8 cellular contexts compared by ENCODE assay signal in genomic region chr17:67491009-67491677, GRCh38.
DNase-seq lines count a peak whose midpoint lies in the region; ATAC-seq and TF ChIP-seq lines count a peak whose summit lies in the region.

No MANE protein-coding gene starts in this region.

- H3K36me3 Mint-ChIP-seq in HFFc6 (ENCODE audit: low read depth): no peaks in the 10 kb centered on the region
- H3K36me3 Mint-ChIP-seq in naive thymus-derived CD4-positive, alpha-beta T cell: peaks cover 0 to 29% (median 7%) of the 10 kb centered on the region in 5 donors
- peaks cover 18% of the 10 kb centered on the region for H3K36me3 Mint-ChIP-seq in activated T-cell treated with anti-CD3 and anti-CD28 coated beads, Interleukin-2, amount 50 U/mL, for 4 hours (ENCODE audit: insufficient read depth)

- H3K79me2 ChIP-seq in fibroblast of lung (ENCODE audit: control insufficient read depth, insufficient read depth, low read length): no peaks in the 10 kb centered on the region

- H3K9me3 Mint-ChIP-seq in HFFc6: no peaks in the 10 kb centered on the region
- peaks cover 0 to 4% (median 0%) of the 10 kb centered on the region in 11 donors for H3K9me3 Mint-ChIP-seq in naive thymus-derived CD4-positive, alpha-beta T cell
- peaks cover 3% of the 10 kb centered on the region for H3K9me3 Mint-ChIP-seq in activated T-cell treated with anti-CD3 and anti-CD28 coated beads, Interleukin-2, amount 50 U/mL, for 4 hours

- peaks cover 13% of the 10 kb centered on the region for H3K4me1 ChIP-seq in SJSA1 (replicated peaks)
- H3K4me1 ChIP-seq in fibroblast of lung (ENCODE audit: control insufficient read depth, extremely low read depth, insufficient read depth, low read length): peaks cover 17% of the 10 kb centered on the region
- H3K4me1 ChIP-seq in naive thymus-derived CD4-positive, alpha-beta T cell (ENCODE audit: control insufficient read depth in 2 of 2, insufficient read depth in 2 of 2, low read length in 2 of 2): peaks cover 15 to 57% of the 10 kb centered on the region in 2 donors
- H3K4me1 ChIP-seq in effector memory CD4-positive, alpha-beta T cell (ENCODE audit: control insufficient read depth, insufficient read depth, low read length, poor library complexity, severe bottlenecking): no peaks in the 10 kb centered on the region

- H3K27me3 ChIP-seq in SJSA1 (replicated peaks) (0 out of 2 replicates have a peak, but pooled peaks cover 8% of the 10 kb centered on the region), fibroblast of lung (ENCODE audit: control insufficient read depth, insufficient read depth, low read length) (no peaks in the 10 kb centered on the region)
- no peaks in the 10 kb centered on the region for H3K27me3 ChIP-seq in naive thymus-derived CD4-positive, alpha-beta T cell (ENCODE audit: control insufficient read depth in 2 of 2, insufficient read depth in 2 of 2, low read length in 2 of 2)
- no peaks in the 10 kb centered on the region for H3K27me3 ChIP-seq in effector memory CD4-positive, alpha-beta T cell (replicated peaks; ENCODE audit: control insufficient read depth, insufficient read depth, low read length, poor library complexity, severe bottlenecking)

- H3K4me3 Mint-ChIP-seq in HFFc6: peak overlapping the region; percentile 89
- peak overlapping the region in 6 of 10 donors; percentile 4 to 36 (median 16) for H3K4me3 Mint-ChIP-seq in naive thymus-derived CD4-positive, alpha-beta T cell
- no peak overlapping the region for H3K4me3 Mint-ChIP-seq in activated T-cell treated with anti-CD3 and anti-CD28 coated beads, Interleukin-2, amount 50 U/mL, for 4 hours

- peaks cover 2% of the 10 kb centered on the region; the same call in 1 of the 2 replicates for H3K27me3 Mint-ChIP-seq in HFFc6 (ENCODE audit: insufficient read depth)
- no peaks in the 10 kb centered on the region for H3K27me3 Mint-ChIP-seq in naive thymus-derived CD4-positive, alpha-beta T cell
- no peaks in the 10 kb centered on the region for H3K27me3 Mint-ChIP-seq in activated T-cell treated with anti-CD3 and anti-CD28 coated beads, Interleukin-2, amount 50 U/mL, for 4 hours (ENCODE audit: low read depth)

- no peak; the same call in 1 of the 2 replicates for TF ChIP-seq CTCF in HFFc6 (IDR thresholded peaks at IDR 0.05)
- no peak for TF ChIP-seq CTCF in fibroblast of lung (conservative IDR thresholded peaks at IDR 0.05 in 1 of 2, IDR thresholded peaks at IDR 0.05 in 1 of 2; ENCODE audit: low read depth in 1 of 2, low read length in 2 of 2)

- H2AFZ ChIP-seq in fibroblast of lung (ENCODE audit: low read length): no peak overlapping the region

- H3K9ac ChIP-seq in fibroblast of lung (ENCODE audit: insufficient read depth, low read length): peak overlapping the region; percentile 56

- H3K27ac ChIP-seq in SJSA1: peak overlapping the region; percentile 35; the same call in 1 of the 2 replicates
- peak overlapping the region; percentile 92 for H3K27ac ChIP-seq in fibroblast of lung (ENCODE audit: insufficient read depth, low read length)
- H3K27ac ChIP-seq in naive thymus-derived CD4-positive, alpha-beta T cell (ENCODE audit: low read depth, low read length): no peak overlapping the region
- H3K27ac ChIP-seq in effector memory CD4-positive, alpha-beta T cell (ENCODE audit: insufficient read depth, low read length, poor library complexity, severe bottlenecking): no peak overlapping the region

- POLR2A ChIA-PET in naive thymus-derived CD4-positive, alpha-beta T cell (lab: Charles Lee): interaction anchor here (0.6 kb wide), 1 partner anchor 72 kb away, joined by 4 read pairs; no protein-coding TSS in a partner anchor

- peak; percentile 98 for DNase-seq in HFFc6
- peak; percentile 85 to 90 for DNase-seq in SJSA1 (ENCODE audit: low read depth in 1 of 2, low spot score in 2 of 2)
- peak; percentile 98 to 99 for DNase-seq in fibroblast of lung (ENCODE audit: low read depth in 2 of 2)
- DNase-seq in naive thymus-derived CD4-positive, alpha-beta T cell: no peak
- no peak for DNase-seq in effector memory CD4-positive, alpha-beta T cell
- no peak for DNase-seq in activated T-cell treated with anti-CD3 and anti-CD28 coated beads, Interleukin-2, amount 50 U/mL, for 4 hours

- no peaks in the 10 kb centered on the region for H3K9me3 ChIP-seq in SJSA1 (replicated peaks)
- no peaks in the 10 kb centered on the region for H3K9me3 ChIP-seq in fibroblast of lung (ENCODE audit: control insufficient read depth, insufficient read depth, low read depth, low read length)
- no peaks in the 10 kb centered on the region for H3K9me3 ChIP-seq in naive thymus-derived CD4-positive, alpha-beta T cell (ENCODE audit: control insufficient read depth in 2 of 3, low read length in 3 of 3)
- H3K9me3 ChIP-seq in effector memory CD4-positive, alpha-beta T cell (ENCODE audit: control insufficient read depth, low read length): no peaks in the 10 kb centered on the region

- intact Hi-C loops in naive thymus-derived CD4-positive, alpha-beta T cell (cut with micrococcal nuclease): no loop called here

- no peaks in the 10 kb centered on the region for H3K36me3 ChIP-seq in SJSA1
- no peaks in the 10 kb centered on the region for H3K36me3 ChIP-seq in fibroblast of lung (ENCODE audit: control insufficient read depth, insufficient read depth, low read length)
- H3K36me3 ChIP-seq in naive thymus-derived CD4-positive, alpha-beta T cell (ENCODE audit: control insufficient read depth in 2 of 3, insufficient read depth in 3 of 3, low read length in 3 of 3): peaks cover 0 to 6% (median 0%) of the 10 kb centered on the region in 3 experiments
- peaks cover 4% of the 10 kb centered on the region for H3K36me3 ChIP-seq in effector memory CD4-positive, alpha-beta T cell (ENCODE audit: control insufficient read depth, insufficient read depth, low read length)

- H3K4me2 ChIP-seq in fibroblast of lung (ENCODE audit: extremely low read depth, insufficient read depth, low read length): peak overlapping the region; percentile 81

- peaks cover 49% of the 10 kb centered on the region for H3K4me1 Mint-ChIP-seq in HFFc6 (ENCODE audit: low read depth)
- H3K4me1 Mint-ChIP-seq in naive thymus-derived CD4-positive, alpha-beta T cell: peaks cover 26 to 84% (median 72%) of the 10 kb centered on the region in 7 donors
- peaks cover 67% of the 10 kb centered on the region for H3K4me1 Mint-ChIP-seq in activated T-cell treated with anti-CD3 and anti-CD28 coated beads, Interleukin-2, amount 50 U/mL, for 4 hours (ENCODE audit: low read depth)

- CTCF ChIA-PET in naive thymus-derived CD4-positive, alpha-beta T cell (lab: Charles Lee): no interaction called here

- H3K4me3 ChIP-seq in SJSA1 (no peak overlapping the region), fibroblast of lung (replicated peaks in 1 of 4; ENCODE audit: control extremely low read depth in 1 of 4, insufficient read depth in 1 of 4, low read depth in 3 of 4, low read length in 4 of 4) (peak overlapping the region; percentile 33 to 48 (median 44))
- H3K4me3 ChIP-seq in naive thymus-derived CD4-positive, alpha-beta T cell (ENCODE audit: low read length): no peak overlapping the region
- no peak overlapping the region for H3K4me3 ChIP-seq in effector memory CD4-positive, alpha-beta T cell (ENCODE audit: insufficient read depth, low read depth, low read length, poor library complexity, severe bottlenecking)

- ATAC-seq in naive thymus-derived CD4-positive, alpha-beta T cell: peak; percentile 62
- ATAC-seq in GM21529 (IDR thresholded peaks at IDR 0.05; ENCODE audit: unreplicated experiment) (no peak), HG02623 (IDR thresholded peaks at IDR 0.05; ENCODE audit: unreplicated experiment) (no peak)
- no peak for ATAC-seq in activated T-cell treated with anti-CD3 and anti-CD28 coated beads, Interleukin-2, amount 50 U/mL, for 4 hours

- H3K27ac Mint-ChIP-seq in HFFc6: peak overlapping the region; percentile 95
- peak overlapping the region in 6 of 9 donors; percentile 28 to 81 (median 38) for H3K27ac Mint-ChIP-seq in naive thymus-derived CD4-positive, alpha-beta T cell

- no peaks in the 10 kb centered on the region for H4K20me1 ChIP-seq in fibroblast of lung (ENCODE audit: control insufficient read depth, extremely low read depth, insufficient read depth, low read length)

Comparison
In these comparisons a context has a peak if more than half of its experiments do, and no peak if none do; other contexts are left out.
1. DNase-seq: peak in HFFc6 (single experiment), SJSA1 (2 of 2) and fibroblast of lung (2 of 2); none in naive thymus-derived CD4-positive, alpha-beta T cell (0 of 9), effector memory CD4-positive, alpha-beta T cell (0 of 3) and activated T-cell treated with anti-CD3 and anti-CD28 coated beads, Interleukin-2, amount 50 U/mL, for 4 hours (single experiment).
2. H3K27ac ChIP-seq: peak in SJSA1 (single experiment) and fibroblast of lung (single experiment); none in naive thymus-derived CD4-positive, alpha-beta T cell (single experiment) and effector memory CD4-positive, alpha-beta T cell (single experiment).
3. H3K4me3 ChIP-seq: peak in fibroblast of lung (4 of 4); none in SJSA1 (single experiment), naive thymus-derived CD4-positive, alpha-beta T cell (single experiment) and effector memory CD4-positive, alpha-beta T cell (single experiment).